ENCODE assay signal across 9 cellular contexts in the genomic region with DNA sequence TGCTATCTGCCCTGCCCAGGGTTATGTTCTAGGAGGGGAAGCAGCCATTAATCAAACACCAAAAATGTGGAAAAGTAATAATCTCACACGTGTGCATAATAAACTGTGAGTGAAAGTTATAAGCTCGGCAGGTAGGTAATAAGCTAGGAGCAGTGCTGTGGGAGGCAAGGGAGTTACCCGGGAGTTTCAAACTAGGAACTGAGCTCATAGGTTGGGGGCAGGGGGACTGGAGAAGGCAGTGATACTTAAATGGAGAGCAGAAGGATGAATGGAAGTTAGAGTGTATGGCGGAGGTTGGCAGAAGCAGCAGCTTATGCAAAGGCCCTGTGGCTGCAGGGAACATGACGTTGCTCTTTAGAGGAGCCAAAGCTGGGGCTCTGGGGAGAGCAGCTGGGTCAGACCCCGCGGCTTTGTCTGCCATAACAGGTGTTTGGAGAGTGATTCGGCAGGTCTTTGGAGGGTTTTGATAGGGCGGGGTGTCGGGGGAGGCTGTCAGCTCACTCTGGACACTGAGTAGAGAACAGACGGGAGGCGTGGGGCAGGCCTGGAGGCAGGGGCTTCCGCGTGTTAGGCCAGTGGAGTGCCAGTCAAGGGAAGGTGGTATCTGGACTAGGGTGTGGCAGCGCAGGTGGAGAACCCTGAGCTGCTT. TPM values are rescaled to one million over a fixed set of nuclear protein-coding genes. Genes with fewer than 3 reads are reported as not detected.
DNase-seq lines count a peak whose midpoint lies in the region; ATAC-seq, FAIRE-seq and TF ChIP-seq lines count a peak whose summit lies in the region.
"Had no signal": no experiment of that assay in that cellular context is flagged by ENCODE, and none has a peak within 500 bp of the region (broad histone marks: within the 10 kb centered on the region; RNA-seq: fewer than 3 reads in every experiment).

No MANE protein-coding gene starts in this region.

- peaks cover 16% of the 10 kb centered on the region for H3K4me1 Mint-ChIP-seq in CD14-positive monocyte

- DNase-seq in CD14-positive monocyte (ENCODE audit: low spot score) = no peak
- no peak for DNase-seq in LNCaP clone FGC (ENCODE audit: low read depth)
- no peak for DNase-seq in endothelial cell of umbilical vein (ENCODE audit: low read depth, low spot score)
- no peak for DNase-seq in SKM-1 (lab: John Stamatoyannopoulos, UW; ENCODE audit: unreplicated experiment)

- CTCF ChIA-PET in endothelial cell of umbilical vein (lab: Charles Lee) = interaction anchor here (0.8 to 1.1 kb wide), 2 partner anchors 16 to 92 kb away, joined by 3 read pairs; no protein-coding TSS in a partner anchor

- H3K36me3 ChIP-seq in endothelial cell of umbilical vein (ENCODE audit: control insufficient read depth in 2 of 2, extremely low read depth in 1 of 2, insufficient read depth in 2 of 2, low read length in 2 of 2) (peaks cover 8 to 27% of the 10 kb centered on the region in 2 experiments), neutrophil (no peaks in the 10 kb centered on the region)

- H3K4me3 ChIP-seq in LNCaP clone FGC (ENCODE audit: low read depth, low read length) (peak overlapping the region; percentile 49), endothelial cell of umbilical vein (replicated peaks in 1 of 3; ENCODE audit: insufficient read depth in 1 of 3, low read depth in 1 of 3, low read length in 3 of 3) (no peak overlapping the region), neutrophil (ENCODE audit: low read depth in 1 of 2, low read length in 1 of 2) (peak overlapping the region; percentile 34 to 38)

- H3K4me2 ChIP-seq in endothelial cell of umbilical vein (ENCODE audit: insufficient read depth, low read length) = no peak overlapping the region

- FAIRE-seq in endothelial cell of umbilical vein (lab: Jason Lieb, UNC) = peak; percentile 8
- FAIRE-seq: TTC549 had no signal

- H3K27ac ChIP-seq in endothelial cell of umbilical vein (ENCODE audit: insufficient read depth, low read depth, low read length) (no peak overlapping the region), neutrophil (no peak overlapping the region)

- TF ChIP-seq CTCF in CD14-positive monocyte (IDR thresholded peaks at IDR 0.05) (no peak), LNCaP clone FGC (IDR thresholded peaks at IDR 0.05; ENCODE audit: control insufficient read depth, extremely low read depth, insufficient read depth) (no peak), endothelial cell of umbilical vein (IDR thresholded peaks at IDR 0.05; ENCODE audit: extremely low read depth in 1 of 2, insufficient read depth in 1 of 2, low read depth in 1 of 2, low read length in 2 of 2) (no peak), neutrophil (IDR thresholded peaks at IDR 0.05) (no peak)

- no peak for TF ChIP-seq POLR2A in endothelial cell of umbilical vein (IDR thresholded peaks at IDR 0.05; ENCODE audit: low read depth, low read length)

- no peak overlapping the region for H3K9ac ChIP-seq in endothelial cell of umbilical vein (replicated peaks; ENCODE audit: extremely low read depth, insufficient read depth, low read length)

- H3K4me1 ChIP-seq in endothelial cell of umbilical vein (ENCODE audit: control insufficient read depth, extremely low read depth, insufficient read depth, low read length) (no peaks in the 10 kb centered on the region), neutrophil (ENCODE audit: control insufficient read depth in 1 of 2, insufficient read depth in 1 of 2, low read depth in 1 of 2, low read length in 1 of 2) (peaks cover 6% of the 10 kb centered on the region in 2 experiments)

- peak overlapping the region; percentile 68 to 84 for H3K4me3 Mint-ChIP-seq in CD14-positive monocyte

- dilution Hi-C loops in endothelial cell of umbilical vein (cut with MboI; ENCODE audit: extremely low pct_ligation_motif_present, low sequenced_read_pairs) = no loop called here

- no peaks in the 10 kb centered on the region for H3K36me3 Mint-ChIP-seq in CD14-positive monocyte

- no TSS peak for BruUV-seq in endothelial cell of umbilical vein (replicated peaks; lab: Mats Ljungman, UMichigan)

- ATAC-seq in HG03097 (IDR thresholded peaks at IDR 0.05; ENCODE audit: low FRiP score, unreplicated experiment) = no peak
- ATAC-seq in HG02571 (IDR thresholded peaks at IDR 0.05; ENCODE audit: unreplicated experiment) = no peak
- ATAC-seq in GM21423 (IDR thresholded peaks at IDR 0.05; ENCODE audit: unreplicated experiment) = no peak

- no peaks in the 10 kb centered on the region for H3K9me3 ChIP-seq in endothelial cell of umbilical vein (replicated peaks; ENCODE audit: control insufficient read depth, insufficient read depth, low read length)
- H3K9me3 ChIP-seq in neutrophil = no peaks in the 10 kb centered on the region

- H3K79me2 ChIP-seq in endothelial cell of umbilical vein (ENCODE audit: control insufficient read depth, insufficient read depth, low read length) = no peaks in the 10 kb centered on the region

- POLR2A ChIA-PET in endothelial cell of umbilical vein (lab: Charles Lee) = no interaction called here

- peaks cover 7 to 15% (median 8%) of the 10 kb centered on the region in 3 donors for H3K27me3 Mint-ChIP-seq in CD14-positive monocyte (ENCODE audit: low read depth in 3 of 3)

- intact Hi-C loops in CD14-positive monocyte (cut with micrococcal nuclease) = no loop called here
- intact Hi-C loops in endothelial cell of umbilical vein (cut with micrococcal nuclease) = no loop called here

- H3K9me1 ChIP-seq in endothelial cell of umbilical vein (replicated peaks; ENCODE audit: control insufficient read depth, extremely low read depth, insufficient read depth, low read length) = no peaks in the 10 kb centered on the region

- H3K27ac Mint-ChIP-seq in CD14-positive monocyte = peak overlapping the region in 2 of 7 donors; percentile 46 to 66

- no peak overlapping the region for H2AFZ ChIP-seq in endothelial cell of umbilical vein (ENCODE audit: low read depth, low read length)

- H3K9me3 Mint-ChIP-seq in CD14-positive monocyte = no peaks in the 10 kb centered on the region

- H4K20me1 ChIP-seq in endothelial cell of umbilical vein (replicated peaks; ENCODE audit: control insufficient read depth, extremely low read depth, insufficient read depth, low read length) = no peaks in the 10 kb centered on the region

- H3K27me3 ChIP-seq in endothelial cell of umbilical vein (ENCODE audit: control insufficient read depth in 2 of 2, insufficient read depth in 2 of 2, low read length in 2 of 2) (no peaks in the 10 kb centered on the region), neutrophil (peaks cover 28% of the 10 kb centered on the region)

TF ChIP-seq in endothelial cell of umbilical vein, 7 proteins besides CTCF, POLR2A, EP300 and RAD21:
- TF ChIP-seq JUN (IDR thresholded peaks at IDR 0.05; ENCODE audit: borderline replicate concordance, insufficient read depth, insufficient read length, low read depth) (no peak), POLR2AphosphoS5 (IDR thresholded peaks at IDR 0.05; ENCODE audit: insufficient read depth, low read depth, low read length) (no peak), MAX (IDR thresholded peaks at IDR 0.05; ENCODE audit: insufficient read depth, insufficient read length) (no peak)
TF ChIP-seq in endothelial cell of umbilical vein: peak in this region for 0.

RNA-seq across cellular contexts. Expression of gene PTPRF, which starts 20.0 kb away (rescaled TPM):
- polyA plus RNA-seq in CD14-positive monocyte = not detected
- total RNA-seq in endothelial cell of umbilical vein = 271 and 338 TPM in 2 replicates
- polyA plus RNA-seq in endothelial cell of umbilical vein = 217 and 267 TPM in 2 replicates
- polyA plus RNA-seq in endothelial cell of umbilical vein (2011; cell fraction: cytosol; rRNA removed) = 228 and 234 TPM in 2 replicates
- polyA plus RNA-seq in endothelial cell of umbilical vein (2011; cell fraction: nucleus; rRNA removed) = 315 and 338 TPM in 2 replicates
- 215 and 240 TPM in 2 replicates for polyA plus RNA-seq in endothelial cell of umbilical vein (2012)
- 650 and 729 TPM in 2 replicates for polyA minus RNA-seq in endothelial cell of umbilical vein
- polyA minus RNA-seq in endothelial cell of umbilical vein (2011; cell fraction: cytosol; rRNA and poly(A)+ RNA removed) = 57.9 TPM
- 193 and 276 TPM in 2 replicates for polyA minus RNA-seq in endothelial cell of umbilical vein (2011; cell fraction: nucleus; rRNA and poly(A)+ RNA removed)

Comparison
In these comparisons a context has a peak if more than half of its experiments do, and no peak if none do; other contexts are left out.
1. H3K4me3 ChIP-seq: peak in LNCaP clone FGC (single experiment) and neutrophil (2 of 2); none in endothelial cell of umbilical vein (0 of 3).
2. RNA of gene PTPRF, which starts 20.0 kb away (polyA plus RNA-seq): 215 to 338 TPM in endothelial cell of umbilical vein; not detected in CD14-positive monocyte; every median in the first group is over 100 times any median in the second.